14 cellular contexts compared by ENCODE assay signal in the genomic region with DNA sequence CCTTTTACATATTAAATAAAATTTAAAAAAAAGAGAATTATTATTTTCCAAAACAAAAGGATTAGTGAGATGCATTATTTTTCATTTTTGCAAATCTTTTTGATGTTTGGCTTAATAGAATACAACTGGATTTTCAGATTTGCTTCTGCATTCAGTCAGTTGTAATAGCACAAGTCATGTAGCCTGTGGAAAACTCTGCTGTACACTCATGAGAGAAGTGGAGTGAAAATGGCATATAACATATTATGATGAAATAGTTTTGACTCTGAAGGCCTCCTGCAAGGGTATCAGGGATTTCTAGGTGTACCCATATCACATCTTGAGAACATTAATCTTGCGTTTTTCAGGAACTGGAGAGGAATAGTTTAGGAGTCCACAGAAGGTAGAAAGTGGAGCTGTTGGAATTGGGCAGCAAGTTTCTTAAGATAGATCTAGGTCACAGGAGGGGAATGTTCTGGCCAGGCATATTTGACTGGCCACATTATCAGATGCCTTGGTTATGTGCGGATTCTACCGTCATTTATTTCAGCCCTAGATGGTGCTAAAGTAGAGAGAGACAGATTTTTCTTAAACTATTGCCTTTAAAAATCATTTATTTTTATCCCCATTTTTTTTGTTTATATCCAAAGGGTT. TPM values are rescaled to one million over a fixed set of nuclear protein-coding genes. Genes with fewer than 3 reads are reported as not detected.
A peak's percentile ranks its signal among the peaks of the same experiment; 100 is the strongest.
DNase-seq lines count a peak whose midpoint lies in the region; ATAC-seq and TF ChIP-seq lines count a peak whose summit lies in the region.
"Had no signal": no experiment of that assay in that cellular context is flagged by ENCODE, and none has a peak within 500 bp of the region (broad histone marks: within the 10 kb centered on the region; RNA-seq: fewer than 3 reads in every experiment).

No MANE protein-coding gene starts in this region.

- H3K36me3 Mint-ChIP-seq in activated T-helper 17 cell treated with anti-CD3 and anti-CD28 coated beads, Interleukin-2, amount 50 U/mL, for 72 hours (ENCODE audit: low read depth): peaks cover 5% of the 10 kb centered on the region

- H4K91ac ChIP-seq in IMR-90 (ENCODE audit: insufficient read depth, low read depth, low read length): no peak overlapping the region

- in situ Hi-C loops in IMR-90 (cut with MboI; ENCODE audit: low sequenced_read_pairs): no loop called here

- H3K23ac ChIP-seq in IMR-90 (ENCODE audit: low read depth, low read length): no peak overlapping the region

- H3K27me3 ChIP-seq in IMR-90 (ENCODE audit: control insufficient read depth, insufficient read depth, low read length): no peaks in the 10 kb centered on the region
- no peaks in the 10 kb centered on the region for H3K27me3 ChIP-seq in cardiac muscle cell
- no peaks in the 10 kb centered on the region for H3K27me3 ChIP-seq in sigmoid colon
- H3K27me3 ChIP-seq: MG63 had no signal

- no peaks in the 10 kb centered on the region for H3K9me3 ChIP-seq in IMR-90 (ENCODE audit: control insufficient read depth, insufficient read depth, low read length)
- no peaks in the 10 kb centered on the region for H3K9me3 ChIP-seq in cardiac muscle cell (ENCODE audit: low read depth)
- H3K9me3 ChIP-seq in sigmoid colon: no peaks in the 10 kb centered on the region

- no peak overlapping the region for H2AK5ac ChIP-seq in IMR-90 (ENCODE audit: low read depth, low read length)

- H4K8ac ChIP-seq in IMR-90 (ENCODE audit: low read depth in 2 of 2, low read length in 2 of 2): no peak overlapping the region

- no peak overlapping the region for H3K4me2 ChIP-seq in IMR-90 (ENCODE audit: low read depth, low read length)
- H3K4me2 ChIP-seq: PC-9 had no signal

- peak overlapping the region; percentile 34 for H3K4me3 Mint-ChIP-seq in activated T-helper 17 cell treated with anti-CD3 and anti-CD28 coated beads, Interleukin-2, amount 50 U/mL, for 72 hours

- no peak for TF ChIP-seq RAD21 in IMR-90 (IDR thresholded peaks at IDR 0.05; ENCODE audit: low read length)

- POLR2A ChIA-PET in IMR-90 (lab: Charles Lee; ENCODE audit: unreplicated experiment): no interaction called here

- no peak overlapping the region for H2BK20ac ChIP-seq in IMR-90 (ENCODE audit: low read depth, low read length)

- no peak overlapping the region for H4K5ac ChIP-seq in IMR-90 (ENCODE audit: low read depth, low read length)

- H2BK120ac ChIP-seq in IMR-90 (ENCODE audit: low read depth, low read length): no peak overlapping the region

- H3K9ac ChIP-seq in IMR-90 (ENCODE audit: low read depth, low read length): no peak overlapping the region

- no CpG with 5 or more reads among the region's 3 CpGs for WGBS in IMR-90 (ENCODE audit: extremely low coverage in 2 of 2, insufficient read length in 1 of 2), 2 experiments
- WGBS in sigmoid colon, 2 donors: 94 to 97% methylated on average over 3 of the region's 3 CpGs

- H3K27ac Mint-ChIP-seq in activated T-helper 17 cell treated with anti-CD3 and anti-CD28 coated beads, Interleukin-2, amount 50 U/mL, for 72 hours: peak overlapping the region; percentile 72

- intact Hi-C loops in IMR-90 (cut with micrococcal nuclease) (no loop called here), sigmoid colon (cut with DNase I) (no loop called here)

- H2BK5ac ChIP-seq in IMR-90 (ENCODE audit: low read depth, low read length, poor library complexity, severe bottlenecking): no peak overlapping the region

- H3K9me1 ChIP-seq in IMR-90 (ENCODE audit: insufficient read depth, low read length): no peaks in the 10 kb centered on the region

- no peak overlapping the region for H3K14ac ChIP-seq in IMR-90 (replicated peaks; ENCODE audit: low read depth, low read length)

- peaks cover 12 to 25% of the 10 kb centered on the region in 2 experiments for H3K79me1 ChIP-seq in IMR-90 (ENCODE audit: low read depth in 1 of 2, low read length in 2 of 2)

- no peak for TF ChIP-seq EP300 in sigmoid colon (IDR thresholded peaks at IDR 0.05)

- H4K20me1 ChIP-seq in IMR-90 (ENCODE audit: insufficient read depth, low read length): no peaks in the 10 kb centered on the region; the same call in 1 of the 2 replicates

- H3K4me1 Mint-ChIP-seq in activated T-helper 17 cell treated with anti-CD3 and anti-CD28 coated beads, Interleukin-2, amount 50 U/mL, for 72 hours: peaks cover 55% of the 10 kb centered on the region

- H3K36me3 ChIP-seq in IMR-90 (ENCODE audit: control insufficient read depth, insufficient read depth, low read length) (peaks cover 1% of the 10 kb centered on the region; the same call in 1 of the 2 replicates), cardiac muscle cell (no peaks in the 10 kb centered on the region), sigmoid colon (no peaks in the 10 kb centered on the region)

- H3K56ac ChIP-seq in IMR-90 (ENCODE audit: extremely low read depth, insufficient read depth, low read length): no peak overlapping the region

- no peak for ATAC-seq in IMR-90 (ENCODE audit: low read depth)
- ATAC-seq in activated T-helper 17 cell treated with anti-CD3 and anti-CD28 coated beads, Interleukin-2, amount 50 U/mL, for 72 hours (replicated peaks): no peak

- H3K4me1 ChIP-seq in IMR-90 (ENCODE audit: control insufficient read depth, insufficient read depth, low read length) (no peaks in the 10 kb centered on the region), cardiac muscle cell (ENCODE audit: low read depth) (peaks cover 5% of the 10 kb centered on the region), sigmoid colon (peaks cover 0 to 19% (median 11%) of the 10 kb centered on the region in 4 donors)

- no peaks in the 10 kb centered on the region for H3K27me3 Mint-ChIP-seq in activated T-helper 17 cell treated with anti-CD3 and anti-CD28 coated beads, Interleukin-2, amount 50 U/mL, for 72 hours

- no peak overlapping the region for H3K4ac ChIP-seq in IMR-90 (ENCODE audit: low read depth, low read length)

- dilution Hi-C loops in IMR-90 (cut with HindIII; ENCODE audit: low sequenced_read_pairs, unreplicated experiment): no loop called here

- H3K4me3 ChIP-seq in IMR-90 (ENCODE audit: insufficient read depth, low read depth, low read length): no peak overlapping the region
- no peak overlapping the region for H3K4me3 ChIP-seq in cardiac muscle cell
- no peak overlapping the region for H3K4me3 ChIP-seq in sigmoid colon
- H3K4me3 ChIP-seq: MG63, PC-9 had no signal

- no peak overlapping the region for H3K27ac ChIP-seq in IMR-90 (ENCODE audit: insufficient read depth, low read length)
- peak overlapping the region; percentile 36 for H3K27ac ChIP-seq in cardiac muscle cell
- peak overlapping the region in 3 of 4 donors; percentile 39 to 57 (median 42) for H3K27ac ChIP-seq in sigmoid colon
- H3K27ac ChIP-seq: PC-9 had no signal

- DNase-seq in IMR-90: no peak
- no peak for DNase-seq in cardiac muscle cell (ENCODE audit: low read depth in 1 of 2, low spot score in 1 of 2)
- no peak for DNase-seq in sigmoid colon
- DNase-seq in A172 (ENCODE audit: low spot score): no peak
- DNase-seq in NCI-H524 (lab: John Stamatoyannopoulos, UW): no peak
- DNase-seq in activated effector memory CD4-positive, alpha-beta T cell treated with anti-CD3 and anti-CD28 coated beads, Interleukin-2, amount 50 U/mL, for 16 hours: no peak
- DNase-seq in LoVo (ENCODE audit: low spot score): no peak
- DNase-seq: activated CD4-positive, alpha-beta T cell treated with anti-CD3 and anti-CD28 coated beads for 48 hours; activated naive CD4-positive, alpha-beta T cell; MG63; NCI-H2227 treated with DMSO at 0.1 percent for 48 hours; PC-9; T-helper 1 cell had no signal

- no peak overlapping the region for H2AK9ac ChIP-seq in IMR-90 (replicated peaks; ENCODE audit: low read depth, low read length, poor library complexity)

- BruUV-seq in IMR-90 (replicated peaks; lab: Mats Ljungman, UMichigan): no TSS peak

- no peak overlapping the region for H3K18ac ChIP-seq in IMR-90 (ENCODE audit: low read depth, low read length)

- TF ChIP-seq CTCF in IMR-90 (conservative IDR thresholded peaks at IDR 0.05; ENCODE audit: low read depth, low read length) (no peak), cardiac muscle cell (IDR thresholded peaks at IDR 0.05; ENCODE audit: low read depth, low read length) (no peak), sigmoid colon (IDR thresholded peaks at IDR 0.05) (no peak)

- no peak overlapping the region for H2BK15ac ChIP-seq in IMR-90 (ENCODE audit: low read depth, low read length)

- H3K9me3 Mint-ChIP-seq in activated T-helper 17 cell treated with anti-CD3 and anti-CD28 coated beads, Interleukin-2, amount 50 U/mL, for 72 hours: no peaks in the 10 kb centered on the region

- no peak for TF ChIP-seq POLR2A in IMR-90 (IDR thresholded peaks at IDR 0.05; ENCODE audit: low read depth, low read length)
- TF ChIP-seq POLR2A in sigmoid colon (IDR thresholded peaks at IDR 0.05): no peak

- CTCF ChIA-PET in IMR-90 (lab: Yijun Ruan, JAX): no interaction called here

- H2AFZ ChIP-seq in IMR-90 (replicated peaks; ENCODE audit: low read length, poor library complexity): no peak overlapping the region
- H2AFZ ChIP-seq: PC-9 had no signal

TF ChIP-seq in IMR-90, 13 proteins besides CTCF, POLR2A, EP300 and RAD21:
- TF ChIP-seq MAZ (IDR thresholded peaks at IDR 0.05; ENCODE audit: borderline replicate concordance, low read depth, low read length) (no peak), FOS (IDR thresholded peaks at IDR 0.05; ENCODE audit: low read depth, low read length) (no peak), CEBPB (IDR thresholded peaks at IDR 0.05; ENCODE audit: low read depth, low read length) (0 out of 2 replicates have a peak, but pooled peaks have one; percentile 14), RFX5 (IDR thresholded peaks at IDR 0.05; ENCODE audit: low read depth, low read length) (no peak), CHD1 (IDR thresholded peaks at IDR 0.05; ENCODE audit: low read depth, low read length) (no peak)

RNA-seq across cellular contexts. Expression of a gene that starts 16.4 kb away (rescaled TPM):
- total RNA-seq in IMR-90 (2012; rRNA removed): 27.4 and 27.5 TPM in 2 replicates
- polyA plus RNA-seq in IMR-90 (2012; rRNA removed): 2.7 and 3.6 TPM in 2 replicates
- 0.61 and 0.63 TPM in 2 replicates for polyA plus RNA-seq in IMR-90 (2012; cell fraction: cytosol; rRNA removed)
- 1.2 and 7.0 TPM in 2 replicates for polyA plus RNA-seq in IMR-90 (2012; cell fraction: nucleus; rRNA removed; ENCODE audit: low replicate concordance)
- 10 to 100 TPM; 45.0 to 52.7 TPM for total RNA-seq in activated T-helper 17 cell treated with anti-CD3 and anti-CD28 coated beads, Interleukin-2, amount 50 U/mL, for 72 hours
- 22.7 and 41.0 TPM in 2 replicates for total RNA-seq in cardiac muscle cell
- 11.2 and 17.6 TPM in 2 replicates for polyA plus RNA-seq in cardiac muscle cell
- total RNA-seq in sigmoid colon: 10 to 100 TPM; 45.2 to 68.1 (median 59.0) TPM
- polyA plus RNA-seq in sigmoid colon: 10 to 100 TPM in 1 of 3 donors, 1 to 10 TPM in 2; 1.4 to 12.7 (median 1.8) TPM
- 25.8 and 30.2 TPM in 2 replicates for total RNA-seq in A172 (2014; rRNA removed; shearing (Covaris generic))
